In the genomic region with DNA sequence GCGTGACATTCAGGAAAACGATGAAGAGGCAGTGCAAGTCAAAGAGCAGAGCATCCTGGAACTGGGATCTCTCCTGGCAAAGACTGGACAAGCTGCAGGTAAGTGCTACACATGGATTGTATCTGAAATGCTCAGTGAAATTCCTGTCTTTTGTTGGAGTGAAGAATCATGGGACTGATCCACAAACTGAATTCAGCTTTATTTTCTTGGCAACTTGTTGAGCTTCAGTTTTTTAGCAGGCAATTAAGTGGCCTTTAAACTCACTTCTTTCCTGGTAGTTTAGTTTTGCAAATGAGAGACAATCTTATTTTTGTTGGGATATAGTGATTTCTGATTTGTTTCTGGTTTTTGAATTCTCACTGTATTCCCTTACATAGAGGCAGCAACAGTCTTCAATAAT, we compare ENCODE assay signal across 15 cellular contexts. TPM values are rescaled to one million over a fixed set of nuclear protein-coding genes. Genes with fewer than 3 reads are reported as not detected.
DNase-seq lines count a peak whose midpoint lies in the region; ATAC-seq and TF ChIP-seq lines count a peak whose summit lies in the region.
"Had no signal": no experiment of that assay in that cellular context is flagged by ENCODE, and none has a peak within 500 bp of the region (broad histone marks: within the 10 kb centered on the region; RNA-seq: fewer than 3 reads in every experiment).

No MANE protein-coding gene starts in this region.

- H3K9me3 ChIP-seq in DND-41 (ENCODE audit: insufficient read depth, low read length, severe bottlenecking) (no peaks in the 10 kb centered on the region), SK-N-MC (ENCODE audit: low read depth, low read length) (no peaks in the 10 kb centered on the region)
- H3K9me3 ChIP-seq: right atrium auricular region had no signal

- peak overlapping the region in 1 of 6 donors; percentile 10 for H3K27ac Mint-ChIP-seq in immature natural killer cell
- H3K27ac Mint-ChIP-seq: activated naive CD8-positive, alpha-beta T cell treated with anti-CD3 and anti-CD28 coated beads, Interleukin-2, amount 10 ng/mL, durations not matched to agents 7 days and 5 days had no signal

- ATAC-seq in DND-41 (ENCODE audit: insufficient read depth, low read depth): no peak
- ATAC-seq: left cardiac atrium had no signal

- peak overlapping the region; percentile 97 for H3K4me3 ChIP-seq in ACC112 (ENCODE audit: low read depth, low read length)
- 0 out of 4 replicates have a peak overlapping the region, but pooled peaks of 1 of the 2 experiments have one; percentile 20 for H3K4me3 ChIP-seq in DND-41 (ENCODE audit: low read depth in 1 of 2, low read length in 2 of 2)
- H3K4me3 ChIP-seq in SK-N-MC: peak overlapping the region; percentile 98
- H3K4me3 ChIP-seq: right atrium auricular region had no signal

- H2AFZ ChIP-seq in ACC112 (ENCODE audit: low read length, unreplicated experiment) (no peak overlapping the region), DND-41 (ENCODE audit: low read depth, low read length) (no peak overlapping the region)

- DNase-seq in DND-41: no peak
- no peak for DNase-seq in SK-N-MC (ENCODE audit: low read depth, low spot score)
- no peak for DNase-seq in immature natural killer cell
- DNase-seq in NCI-H2029 (lab: John Stamatoyannopoulos, UW): no peak
- DNase-seq in GM13977 (ENCODE audit: low spot score): no peak
- DNase-seq in hippocampal formation (lab: John Stamatoyannopoulos, UW): no peak
- no peak for DNase-seq in effector CD8-positive, alpha-beta T cell (lab: John Stamatoyannopoulos, UW)
- DNase-seq: activated naive CD8-positive, alpha-beta T cell treated with anti-CD3 and anti-CD28 coated beads, Interleukin-2, amount 10 ng/mL, durations not matched to agents 7 days and 5 days; left cardiac atrium; NCI-H1048; stimulated activated naive CD4-positive, alpha-beta T cell treated with Interleukin-2 at 50 U/mL for 16 hours; T1000 had no signal

- H3K4me1 ChIP-seq in ACC112 (ENCODE audit: control insufficient read depth, insufficient read depth, low read length, unreplicated experiment) (peaks cover 17% of the 10 kb centered on the region), DND-41 (ENCODE audit: insufficient read depth, low read length) (peaks cover 32% of the 10 kb centered on the region)

- H4K20me1 ChIP-seq in DND-41 (ENCODE audit: insufficient read depth, low read length): peaks cover 32% of the 10 kb centered on the region; the same call in 1 of the 2 replicates

- peaks cover 72% of the 10 kb centered on the region for H3K79me2 ChIP-seq in ACC112 (ENCODE audit: control insufficient read depth, insufficient read depth, low read length, unreplicated experiment)
- peaks cover 78% of the 10 kb centered on the region for H3K79me2 ChIP-seq in DND-41 (ENCODE audit: insufficient read depth, low read length)

- H3K9ac ChIP-seq in DND-41 (ENCODE audit: low read depth, low read length) (peak overlapping the region; percentile 18), SK-N-MC (ENCODE audit: insufficient read length) (peak overlapping the region; percentile 96)

- peaks cover 33% of the 10 kb centered on the region for H3K36me3 ChIP-seq in ACC112 (ENCODE audit: insufficient read depth, low read length)
- H3K36me3 ChIP-seq in DND-41 (ENCODE audit: insufficient read depth, low read length): peaks cover 66% of the 10 kb centered on the region
- peaks cover 64% of the 10 kb centered on the region for H3K36me3 ChIP-seq in SK-N-MC (ENCODE audit: insufficient read depth, low read length)

- H3K4me3 Mint-ChIP-seq in immature natural killer cell: peak overlapping the region in 4 of 5 donors; percentile 7 to 94 (median 64)
- H3K4me3 Mint-ChIP-seq: CD14-positive monocyte had no signal

- 0 out of 2 replicates have a peak overlapping the region, but pooled peaks have one; percentile 3 for H3K27ac ChIP-seq in ACC112 (ENCODE audit: low read depth, low read length)
- H3K27ac ChIP-seq in DND-41 (ENCODE audit: low read length): no peak overlapping the region
- H3K27ac ChIP-seq in SK-N-MC: no peak overlapping the region
- H3K27ac ChIP-seq: right atrium auricular region had no signal

- no peaks in the 10 kb centered on the region for H3K9me3 Mint-ChIP-seq in immature natural killer cell
- H3K9me3 Mint-ChIP-seq: activated naive CD8-positive, alpha-beta T cell treated with anti-CD3 and anti-CD28 coated beads, Interleukin-2, amount 10 ng/mL, durations not matched to agents 7 days and 5 days had no signal

- in situ Hi-C loops in GM13977 (cut with MboI; ENCODE audit: low pct_unique_long_range_greater_than_20kb, low sequenced_read_pairs, unreplicated experiment): no loop called here

- TF ChIP-seq CTCF in DND-41 (IDR thresholded peaks at IDR 0.05; ENCODE audit: borderline replicate concordance, extremely low read depth, low read length, poor library complexity, severe bottlenecking) (no peak), GM13977 (IDR thresholded peaks at IDR 0.05; ENCODE audit: extremely low read depth, insufficient read depth, missing control alignments) (no peak)

- peaks cover 7 to 26% (median 9%) of the 10 kb centered on the region in 3 donors for H3K36me3 Mint-ChIP-seq in immature natural killer cell

- no peaks in the 10 kb centered on the region for H3K27me3 ChIP-seq in ACC112 (ENCODE audit: insufficient read depth, low read length)
- H3K27me3 ChIP-seq in DND-41 (ENCODE audit: insufficient read depth, low read length, poor library complexity): peaks cover under 1% of the 10 kb centered on the region
- H3K27me3 ChIP-seq: right atrium auricular region had no signal

- peak overlapping the region; percentile 92; the same call in 1 of the 2 replicates for H3K4me2 ChIP-seq in DND-41 (ENCODE audit: insufficient read depth, low read length)

- H3K27me3 Mint-ChIP-seq in immature natural killer cell (ENCODE audit: low read depth in 3 of 3): peaks cover 0 to 7% (median 0%) of the 10 kb centered on the region in 3 donors

- H3K4me1 Mint-ChIP-seq in immature natural killer cell: peaks cover 32 to 49% of the 10 kb centered on the region in 2 donors

RNA-seq across cellular contexts. Expression of gene PSMD11, which starts 2.6 kb away (rescaled TPM):
- 100 to 1,000 TPM in 1 of 3 donors, 10 to 100 TPM in 2; 82.1 to 136 (median 96.4) TPM for polyA plus RNA-seq in immature natural killer cell

RNA-seq across cellular contexts. Expression of gene CDK5R1, which starts 39.8 kb away (rescaled TPM):
- polyA plus RNA-seq in immature natural killer cell: 1 to 10 TPM in 2 of 3 donors, under 1 TPM in 1; 0.37 to 5.8 (median 2.3) TPM
